1 cellular context compared by ENCODE assay signal in the genomic region with DNA sequence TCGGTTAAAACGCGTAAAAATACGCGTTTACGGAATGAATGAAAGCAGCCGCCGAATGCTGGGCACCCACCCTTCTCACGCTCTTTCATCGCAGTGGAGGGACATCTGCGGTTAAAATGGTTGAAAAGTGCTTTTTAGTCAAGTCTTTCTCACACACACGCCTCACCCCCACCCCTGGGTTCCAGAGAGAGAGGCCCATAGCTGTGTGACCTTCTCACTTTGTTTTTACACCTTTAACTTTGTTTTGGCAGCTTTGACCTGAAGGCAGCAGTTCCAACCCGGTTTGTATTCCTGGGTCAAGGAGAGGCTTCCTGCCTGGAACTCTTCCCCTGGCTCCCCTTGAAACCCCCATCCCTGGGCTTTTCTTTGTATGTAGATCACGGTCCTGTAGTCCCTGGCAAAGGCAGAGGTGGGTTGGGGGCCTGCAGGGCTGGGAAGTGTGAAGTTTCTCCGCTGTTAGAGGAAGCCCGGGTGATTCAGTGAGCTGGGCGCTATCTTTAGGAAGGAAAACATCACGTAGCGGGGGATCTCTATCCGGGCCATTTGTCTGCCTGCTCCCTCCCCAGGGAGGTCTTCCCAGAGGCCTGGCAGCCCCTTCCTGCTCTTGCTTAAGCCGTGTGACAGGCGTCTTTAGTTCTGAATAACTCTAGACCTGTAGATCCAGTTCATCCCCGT.
TF ChIP-seq lines count a peak whose summit lies in the region.

No MANE protein-coding gene starts in this region.

TF ChIP-seq in GM23338, 12 proteins besides CTCF, POLR2A, EP300 and RAD21 (continued from another document):
- TF ChIP-seq JUNB (IDR thresholded peaks at IDR 0.05; ENCODE audit: unreplicated experiment) (no peak), ZNF114 (CRISPR knock-in tag; IDR thresholded peaks at IDR 0.05) (no peak), EZH2phosphoT487 (IDR thresholded peaks at IDR 0.05; ENCODE audit: unreplicated experiment) (no peak), POLR2AphosphoS5 (IDR thresholded peaks at IDR 0.05; ENCODE audit: low read depth) (no peak), NANOG (IDR thresholded peaks at IDR 0.05; ENCODE audit: borderline replicate concordance) (no peak), CREB1 (CRISPR knock-in tag; IDR thresholded peaks at IDR 0.05; ENCODE audit: low read depth) (no peak), ZNF331 (CRISPR knock-in tag; IDR thresholded peaks at IDR 0.05; ENCODE audit: low read depth) (no peak)
- TF ChIP-seq, protein P1, sequence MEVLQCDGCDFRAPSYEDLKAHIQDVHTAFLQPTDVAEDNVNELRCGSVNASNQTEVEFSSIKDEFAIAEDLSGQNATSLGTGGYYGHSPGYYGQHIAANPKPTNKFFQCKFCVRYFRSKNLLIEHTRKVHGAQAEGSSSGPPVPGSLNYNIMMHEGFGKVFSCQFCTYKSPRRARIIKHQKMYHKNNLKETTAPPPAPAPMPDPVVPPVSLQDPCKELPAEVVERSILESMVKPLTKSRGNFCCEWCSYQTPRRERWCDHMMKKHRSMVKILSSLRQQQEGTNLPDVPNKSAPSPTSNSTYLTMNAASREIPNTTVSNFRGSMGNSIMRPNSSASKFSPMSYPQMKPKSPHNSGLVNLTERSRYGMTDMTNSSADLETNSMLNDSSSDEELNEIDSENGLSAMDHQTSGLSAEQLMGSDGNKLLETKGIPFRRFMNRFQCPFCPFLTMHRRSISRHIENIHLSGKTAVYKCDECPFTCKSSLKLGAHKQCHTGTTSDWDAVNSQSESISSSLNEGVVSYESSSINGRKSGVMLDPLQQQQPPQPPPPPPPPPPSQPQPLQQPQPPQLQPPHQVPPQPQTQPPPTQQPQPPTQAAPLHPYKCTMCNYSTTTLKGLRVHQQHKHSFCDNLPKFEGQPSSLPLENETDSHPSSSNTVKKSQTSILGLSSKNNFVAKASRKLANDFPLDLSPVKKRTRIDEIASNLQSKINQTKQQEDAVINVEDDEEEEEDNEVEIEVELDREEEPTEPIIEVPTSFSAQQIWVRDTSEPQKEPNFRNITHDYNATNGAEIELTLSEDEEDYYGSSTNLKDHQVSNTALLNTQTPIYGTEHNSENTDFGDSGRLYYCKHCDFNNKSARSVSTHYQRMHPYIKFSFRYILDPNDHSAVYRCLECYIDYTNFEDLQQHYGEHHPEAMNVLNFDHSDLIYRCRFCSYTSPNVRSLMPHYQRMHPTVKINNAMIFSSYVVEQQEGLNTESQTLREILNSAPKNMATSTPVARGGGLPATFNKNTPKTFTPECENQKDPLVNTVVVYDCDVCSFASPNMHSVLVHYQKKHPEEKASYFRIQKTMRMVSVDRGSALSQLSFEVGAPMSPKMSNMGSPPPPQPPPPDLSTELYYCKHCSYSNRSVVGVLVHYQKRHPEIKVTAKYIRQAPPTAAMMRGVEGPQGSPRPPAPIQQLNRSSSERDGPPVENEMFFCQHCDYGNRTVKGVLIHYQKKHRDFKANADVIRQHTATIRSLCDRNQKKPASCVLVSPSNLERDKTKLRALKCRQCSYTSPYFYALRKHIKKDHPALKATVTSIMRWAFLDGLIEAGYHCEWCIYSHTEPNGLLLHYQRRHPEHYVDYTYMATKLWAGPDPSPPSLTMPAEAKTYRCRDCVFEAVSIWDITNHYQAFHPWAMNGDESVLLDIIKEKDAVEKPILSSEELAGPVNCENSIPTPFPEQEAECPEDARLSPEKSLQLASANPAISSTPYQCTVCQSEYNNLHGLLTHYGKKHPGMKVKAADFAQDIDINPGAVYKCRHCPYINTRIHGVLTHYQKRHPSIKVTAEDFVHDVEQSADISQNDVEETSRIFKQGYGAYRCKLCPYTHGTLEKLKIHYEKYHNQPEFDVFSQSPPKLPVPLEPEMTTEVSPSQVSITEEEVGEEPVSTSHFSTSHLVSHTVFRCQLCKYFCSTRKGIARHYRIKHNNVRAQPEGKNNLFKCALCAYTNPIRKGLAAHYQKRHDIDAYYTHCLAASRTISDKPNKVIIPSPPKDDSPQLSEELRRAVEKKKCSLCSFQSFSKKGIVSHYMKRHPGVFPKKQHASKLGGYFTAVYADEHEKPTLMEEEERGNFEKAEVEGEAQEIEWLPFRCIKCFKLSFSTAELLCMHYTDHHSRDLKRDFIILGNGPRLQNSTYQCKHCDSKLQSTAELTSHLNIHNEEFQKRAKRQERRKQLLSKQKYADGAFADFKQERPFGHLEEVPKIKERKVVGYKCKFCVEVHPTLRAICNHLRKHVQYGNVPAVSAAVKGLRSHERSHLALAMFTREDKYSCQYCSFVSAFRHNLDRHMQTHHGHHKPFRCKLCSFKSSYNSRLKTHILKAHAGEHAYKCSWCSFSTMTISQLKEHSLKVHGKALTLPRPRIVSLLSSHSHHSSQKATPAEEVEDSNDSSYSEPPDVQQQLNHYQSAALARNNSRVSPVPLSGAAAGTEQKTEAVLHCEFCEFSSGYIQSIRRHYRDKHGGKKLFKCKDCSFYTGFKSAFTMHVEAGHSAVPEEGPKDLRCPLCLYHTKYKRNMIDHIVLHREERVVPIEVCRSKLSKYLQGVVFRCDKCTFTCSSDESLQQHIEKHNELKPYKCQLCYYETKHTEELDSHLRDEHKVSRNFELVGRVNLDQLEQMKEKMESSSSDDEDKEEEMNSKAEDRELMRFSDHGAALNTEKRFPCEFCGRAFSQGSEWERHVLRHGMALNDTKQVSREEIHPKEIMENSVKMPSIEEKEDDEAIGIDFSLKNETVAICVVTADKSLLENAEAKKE (CRISPR knock-in tag; IDR thresholded peaks at IDR 0.05), result no peak
- TF ChIP-seq, protein P2, sequence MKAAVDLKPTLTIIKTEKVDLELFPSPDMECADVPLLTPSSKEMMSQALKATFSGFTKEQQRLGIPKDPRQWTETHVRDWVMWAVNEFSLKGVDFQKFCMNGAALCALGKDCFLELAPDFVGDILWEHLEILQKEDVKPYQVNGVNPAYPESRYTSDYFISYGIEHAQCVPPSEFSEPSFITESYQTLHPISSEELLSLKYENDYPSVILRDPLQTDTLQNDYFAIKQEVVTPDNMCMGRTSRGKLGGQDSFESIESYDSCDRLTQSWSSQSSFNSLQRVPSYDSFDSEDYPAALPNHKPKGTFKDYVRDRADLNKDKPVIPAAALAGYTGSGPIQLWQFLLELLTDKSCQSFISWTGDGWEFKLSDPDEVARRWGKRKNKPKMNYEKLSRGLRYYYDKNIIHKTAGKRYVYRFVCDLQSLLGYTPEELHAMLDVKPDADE (IDR thresholded peaks at IDR 0.05), result no peak
